2 cellular contexts compared by ENCODE assay signal in genomic region chr3:140086642-140087041, GRCh38.
TF ChIP-seq lines count a peak whose summit lies in the region.

No MANE protein-coding gene starts in this region.

TF ChIP-seq in liver, 16 proteins besides CTCF, POLR2A, EP300 and RAD21 (continued from another document):
- TF ChIP-seq ZBTB33 (IDR thresholded peaks at IDR 0.05): peak; percentile 21

TF ChIP-seq in HepG2, 621 proteins besides CTCF, POLR2A, EP300 and RAD21 (continued from another document):
- TF ChIP-seq ZNF740 (CRISPR knock-in tag; IDR thresholded peaks at IDR 0.05) (no peak), ZBTB7A (CRISPR knock-in tag; IDR thresholded peaks at IDR 0.05) (no peak), ARID3A (IDR thresholded peaks at IDR 0.05; ENCODE audit: low read depth, low read length) (no peak), ATF5 (CRISPR knock-in tag; IDR thresholded peaks at IDR 0.05; ENCODE audit: low read depth) (no peak), FOXC1 (CRISPR knock-in tag; IDR thresholded peaks at IDR 0.05; ENCODE audit: borderline replicate concordance) (no peak), DNMT3B (CRISPR knock-in tag; conservative IDR thresholded peaks at IDR 0.05) (no peak), MZF1 (CRISPR knock-in tag; IDR thresholded peaks at IDR 0.05; ENCODE audit: borderline replicate concordance) (no peak), BRCA1 (CRISPR knock-in tag; IDR thresholded peaks at IDR 0.05) (no peak), PHF21A (CRISPR knock-in tag; IDR thresholded peaks at IDR 0.05) (no peak), PRDM10 (CRISPR knock-in tag; IDR thresholded peaks at IDR 0.05; ENCODE audit: low read depth) (no peak), HOXA9 (CRISPR knock-in tag; IDR thresholded peaks at IDR 0.05; ENCODE audit: borderline replicate concordance) (no peak), PRPF4 (IDR thresholded peaks at IDR 0.05; ENCODE audit: low read depth, low read length, poor library complexity, severe bottlenecking) (no peak), ZNF616 (CRISPR knock-in tag; IDR thresholded peaks at IDR 0.05; ENCODE audit: low read depth) (no peak)
